ENCODE assay signal across 8 cellular contexts in the genomic region with DNA sequence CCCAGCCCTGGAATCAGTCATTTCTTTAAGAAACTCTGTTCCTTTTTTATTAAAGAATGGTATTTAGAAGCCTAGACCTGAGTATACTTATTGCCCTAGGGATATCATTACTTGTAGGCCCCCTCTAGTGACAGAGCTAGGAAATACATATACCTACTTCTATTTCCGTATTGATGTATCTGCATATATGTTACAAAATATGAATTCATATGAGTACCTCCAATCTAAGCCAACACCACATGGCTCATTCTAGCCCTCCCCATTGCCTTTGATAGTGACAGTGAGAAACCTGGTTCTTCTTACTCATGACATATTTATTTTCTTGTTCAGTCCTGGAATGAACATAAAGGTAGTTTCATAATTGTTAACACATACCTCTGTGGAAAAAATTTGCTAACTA.
A peak's percentile ranks its signal among the peaks of the same experiment; 100 is the strongest.
DNase-seq lines count a peak whose midpoint lies in the region; ATAC-seq and TF ChIP-seq lines count a peak whose summit lies in the region.

No MANE protein-coding gene starts in this region.

- 49 to 60% methylated on average over 1 of the region's 1 CpG for WGBS in heart right ventricle, 2 donors
- WGBS in right cardiac atrium, result 53% methylated on average over 1 of the region's 1 CpG

- TF ChIP-seq POLR2A in gastrocnemius medialis (IDR thresholded peaks at IDR 0.05), result no peak

- no peaks in the 10 kb centered on the region for H3K36me3 ChIP-seq in heart right ventricle
- no peaks in the 10 kb centered on the region for H3K36me3 ChIP-seq in gastrocnemius medialis

- ATAC-seq in heart right ventricle (peak in 1 of 8 donors; percentile 25), right cardiac atrium (no peak), gastrocnemius medialis (peak in 1 of 2 donors; percentile 30), HG03108 (IDR thresholded peaks at IDR 0.05; ENCODE audit: unreplicated experiment) (no peak)

- intact Hi-C loops in heart right ventricle (cut with DNase I), result loop anchor here in 6 of 10 donors (2.0 to 10.0 kb wide), 7 partner anchors 134 to 334 kb away; partner anchors contain the start of genes FARS2 (in 1 of the 6) and LYRM4 (in 1 of the 6)
- intact Hi-C loops in right cardiac atrium (cut with DNase I), result no loop called here
- intact Hi-C loops in gastrocnemius medialis (cut with DNase I; ENCODE audit: low total_unique reads), result loop anchor here (2.0 to 5.0 kb wide), 3 partner anchors 96 to 256 kb away; partner anchors contain the start of genes FARS2 and LYRM4

- H3K4me1 ChIP-seq in heart right ventricle (peaks cover 0 to 9% (median 0%) of the 10 kb centered on the region in 9 donors), right cardiac atrium (ENCODE audit: control insufficient read depth, insufficient read depth, low read length) (no peaks in the 10 kb centered on the region), gastrocnemius medialis (no peaks in the 10 kb centered on the region)

- no peaks in the 10 kb centered on the region for H3K27me3 ChIP-seq in heart right ventricle
- H3K27me3 ChIP-seq in right cardiac atrium (ENCODE audit: control insufficient read depth, insufficient read depth), result no peaks in the 10 kb centered on the region
- H3K27me3 ChIP-seq in gastrocnemius medialis, result no peaks in the 10 kb centered on the region

- H3K27ac ChIP-seq in heart right ventricle (no peak overlapping the region), right cardiac atrium (ENCODE audit: low read length) (no peak overlapping the region), epithelial cell of prostate (no peak overlapping the region), gastrocnemius medialis (no peak overlapping the region)

- peaks cover 0 to 12% (median 4%) of the 10 kb centered on the region in 11 donors for H3K9me3 ChIP-seq in heart right ventricle
- no peaks in the 10 kb centered on the region for H3K9me3 ChIP-seq in right cardiac atrium (ENCODE audit: control insufficient read depth, low read length)
- no peaks in the 10 kb centered on the region for H3K9me3 ChIP-seq in gastrocnemius medialis

- TF ChIP-seq CTCF in heart right ventricle (IDR thresholded peaks at IDR 0.05) (peak in 8 of 9 donors; percentile 23 to 63 (median 56)), gastrocnemius medialis (IDR thresholded peaks at IDR 0.05 in 4 of 5, conservative IDR thresholded peaks at IDR 0.05 in 1 of 5) (peak in 4 of 5 experiments; percentile 26 to 48 (median 38))

- in situ Hi-C loops in gastrocnemius medialis (cut with MboI; ENCODE audit: low sequenced_read_pairs in 4 of 4), result loop anchor here in 2 of 4 donors (10.0 to 25.0 kb wide), 2 partner anchors 254 to 261 kb away; no protein-coding TSS in a partner anchor

- no peak overlapping the region for H3K4me3 ChIP-seq in heart right ventricle
- no peak overlapping the region for H3K4me3 ChIP-seq in right cardiac atrium (ENCODE audit: low read length)
- H3K4me3 ChIP-seq in gastrocnemius medialis, result no peak overlapping the region

- DNase-seq in heart right ventricle (no peak), right cardiac atrium (no peak), HuH-7.5 (ENCODE audit: low spot score) (peak; percentile 6), SHP77 treated with DMSO at 0.1 percent for 48 hours (lab: John Stamatoyannopoulos, UW) (peak; percentile 13), epithelial cell of prostate (ENCODE audit: low read depth, low spot score) (peak; percentile 39), gastrocnemius medialis (no peak), NK-92 (lab: John Stamatoyannopoulos, UW; ENCODE audit: unreplicated experiment) (no peak)

Comparison
In these comparisons a context has a peak if more than half of its experiments do, and no peak if none do; other contexts are left out.
1. intact Hi-C loops: an anchor here in heart right ventricle (2.0 to 10.0 kb wide) and gastrocnemius medialis (2.0 to 5.0 kb wide); none called in right cardiac atrium.
2. DNase-seq: peak in HuH-7.5 (single experiment), SHP77 treated with DMSO at 0.1 percent for 48 hours (single experiment) and epithelial cell of prostate (single experiment); none in heart right ventricle (0 of 2), right cardiac atrium (0 of 3), gastrocnemius medialis (0 of 2) and NK-92 (single experiment).